In genomic region chr1:109776206-109776835, GRCh38 we compare ENCODE assay signal across 2 cellular contexts.
TF ChIP-seq lines count a peak whose summit lies in the region.

No MANE protein-coding gene starts in this region.

TF ChIP-seq in A549, 52 proteins besides CTCF, POLR2A, EP300 and RAD21:
- TF ChIP-seq HES2 (IDR thresholded peaks at IDR 0.05): no peak
- TF ChIP-seq MAX (IDR thresholded peaks at IDR 0.05): no peak
- TF ChIP-seq, protein P1, sequence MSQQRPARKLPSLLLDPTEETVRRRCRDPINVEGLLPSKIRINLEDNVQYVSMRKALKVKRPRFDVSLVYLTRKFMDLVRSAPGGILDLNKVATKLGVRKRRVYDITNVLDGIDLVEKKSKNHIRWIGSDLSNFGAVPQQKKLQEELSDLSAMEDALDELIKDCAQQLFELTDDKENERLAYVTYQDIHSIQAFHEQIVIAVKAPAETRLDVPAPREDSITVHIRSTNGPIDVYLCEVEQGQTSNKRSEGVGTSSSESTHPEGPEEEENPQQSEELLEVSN (IDR thresholded peaks at IDR 0.05; ENCODE audit: borderline replicate concordance, low read depth): no peak
- TF ChIP-seq HOXB5 (CRISPR knock-in tag; IDR thresholded peaks at IDR 0.05): no peak
- TF ChIP-seq GATA3 (IDR thresholded peaks at IDR 0.05; ENCODE audit: borderline replicate concordance): no peak
- no peak for TF ChIP-seq ZFP36 (IDR thresholded peaks at IDR 0.05; ENCODE audit: borderline replicate concordance, partially characterized antibody)
- TF ChIP-seq EHF (CRISPR knock-in tag; IDR thresholded peaks at IDR 0.05): no peak
- no peak for TF ChIP-seq ESRRA (IDR thresholded peaks at IDR 0.05; ENCODE audit: borderline replicate concordance, low read length)
- no peak for TF ChIP-seq PHF8 (IDR thresholded peaks at IDR 0.05; ENCODE audit: borderline replicate concordance, low read depth)
- TF ChIP-seq USF2 (IDR thresholded peaks at IDR 0.05): no peak
- no peak for TF ChIP-seq ZNF302 (CRISPR knock-in tag; IDR thresholded peaks at IDR 0.05)
- no peak for TF ChIP-seq FOXS1 (CRISPR knock-in tag; IDR thresholded peaks at IDR 0.05)
- TF ChIP-seq TP53 (CRISPR knock-in tag; IDR thresholded peaks at IDR 0.05): no peak
- TF ChIP-seq NFE2L2 (conservative IDR thresholded peaks at IDR 0.05; ENCODE audit: low read length): no peak
- no peak for TF ChIP-seq HOXA7 (CRISPR knock-in tag; IDR thresholded peaks at IDR 0.05)
- TF ChIP-seq, protein P2, sequence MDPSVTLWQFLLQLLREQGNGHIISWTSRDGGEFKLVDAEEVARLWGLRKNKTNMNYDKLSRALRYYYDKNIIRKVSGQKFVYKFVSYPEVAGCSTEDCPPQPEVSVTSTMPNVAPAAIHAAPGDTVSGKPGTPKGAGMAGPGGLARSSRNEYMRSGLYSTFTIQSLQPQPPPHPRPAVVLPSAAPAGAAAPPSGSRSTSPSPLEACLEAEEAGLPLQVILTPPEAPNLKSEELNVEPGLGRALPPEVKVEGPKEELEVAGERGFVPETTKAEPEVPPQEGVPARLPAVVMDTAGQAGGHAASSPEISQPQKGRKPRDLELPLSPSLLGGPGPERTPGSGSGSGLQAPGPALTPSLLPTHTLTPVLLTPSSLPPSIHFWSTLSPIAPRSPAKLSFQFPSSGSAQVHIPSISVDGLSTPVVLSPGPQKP (IDR thresholded peaks at IDR 0.05; ENCODE audit: low read depth, low read length): no peak
- TF ChIP-seq ATOH8 (CRISPR knock-in tag; IDR thresholded peaks at IDR 0.05; ENCODE audit: low read depth): no peak
- TF ChIP-seq, protein P3, sequence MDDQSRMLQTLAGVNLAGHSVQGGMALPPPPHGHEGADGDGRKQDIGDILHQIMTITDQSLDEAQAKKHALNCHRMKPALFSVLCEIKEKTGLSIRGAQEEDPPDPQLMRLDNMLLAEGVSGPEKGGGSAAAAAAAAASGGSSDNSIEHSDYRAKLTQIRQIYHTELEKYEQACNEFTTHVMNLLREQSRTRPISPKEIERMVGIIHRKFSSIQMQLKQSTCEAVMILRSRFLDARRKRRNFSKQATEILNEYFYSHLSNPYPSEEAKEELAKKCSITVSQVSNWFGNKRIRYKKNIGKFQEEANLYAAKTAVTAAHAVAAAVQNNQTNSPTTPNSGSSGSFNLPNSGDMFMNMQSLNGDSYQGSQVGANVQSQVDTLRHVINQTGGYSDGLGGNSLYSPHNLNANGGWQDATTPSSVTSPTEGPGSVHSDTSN (IDR thresholded peaks at IDR 0.05): no peak
- no peak for TF ChIP-seq CBX2 (IDR thresholded peaks at IDR 0.05; ENCODE audit: borderline replicate concordance, low read depth)
- no peak for TF ChIP-seq JUNB (IDR thresholded peaks at IDR 0.05)

TF ChIP-seq in H1, 55 proteins besides CTCF, POLR2A, EP300 and RAD21:
- no peak for TF ChIP-seq JUND (IDR thresholded peaks at IDR 0.05; ENCODE audit: low read length)
- no peak for TF ChIP-seq YY1 (IDR thresholded peaks at IDR 0.05; ENCODE audit: low read depth, low read length)
- no peak for TF ChIP-seq TEAD4 (IDR thresholded peaks at IDR 0.05; ENCODE audit: low read depth, low read length)
- TF ChIP-seq BACH1 (IDR thresholded peaks at IDR 0.05; ENCODE audit: low read length): no peak
